In genomic region chrX:56564921-56565861, GRCh38 we compare ENCODE assay signal across 8 cellular contexts. TPM values are rescaled to one million over a fixed set of nuclear protein-coding genes. Genes with fewer than 3 reads are reported as not detected.
DNase-seq lines count a peak whose midpoint lies in the region; ATAC-seq and TF ChIP-seq lines count a peak whose summit lies in the region.

No MANE protein-coding gene starts in this region.

- no peaks in the 10 kb centered on the region for H3F3A ChIP-seq in OCI-LY1 (ENCODE audit: insufficient read depth, low read length)

- H4K20me1 ChIP-seq in OCI-LY1 (ENCODE audit: insufficient read depth, low read length): no peaks in the 10 kb centered on the region

- H3K9me3 Mint-ChIP-seq in naive B cell: no peaks in the 10 kb centered on the region

- ATAC-seq in naive B cell (ENCODE audit: low read depth in 2 of 2): no peak
- ATAC-seq in HG03571 (IDR thresholded peaks at IDR 0.05; ENCODE audit: unreplicated experiment): no peak

- peaks cover 12% of the 10 kb centered on the region for H3K36me3 ChIP-seq in OCI-LY1 (ENCODE audit: insufficient read depth, low read length)
- no peaks in the 10 kb centered on the region for H3K36me3 ChIP-seq in urinary bladder (ENCODE audit: insufficient read depth)

- no peaks in the 10 kb centered on the region for H3K36me3 Mint-ChIP-seq in naive B cell

- H3K27me3 ChIP-seq in OCI-LY1 (ENCODE audit: insufficient read depth, low read length): no peaks in the 10 kb centered on the region

- H3K9me3 ChIP-seq in OCI-LY1 (ENCODE audit: low read length): no peaks in the 10 kb centered on the region

- 4% methylated on average over 20 of the region's 20 CpGs for WGBS in urinary bladder

- H3K79me2 ChIP-seq in OCI-LY1 (ENCODE audit: insufficient read depth, low read length): peaks cover 47% of the 10 kb centered on the region

- peaks cover 15 to 39% (median 17%) of the 10 kb centered on the region in 3 donors for H3K4me1 Mint-ChIP-seq in naive B cell

- DNase-seq in DMS53 (lab: John Stamatoyannopoulos, UW): peak; percentile 48
- no peak for DNase-seq in DMS53 treated with DMSO at 0.1 percent for 48 hours (lab: John Stamatoyannopoulos, UW; ENCODE audit: unreplicated experiment)
- no peak for DNase-seq in coronary artery (ENCODE audit: low spot score)
- DNase-seq in naive B cell: no peak
- DNase-seq in NCI-H524 treated with DMSO at 0.1 percent for 48 hours (lab: John Stamatoyannopoulos, UW): no peak

- H3K4me3 Mint-ChIP-seq in naive B cell: peak overlapping the region; percentile 81 to 99 (median 92)

- H3K9ac ChIP-seq in OCI-LY1 (ENCODE audit: low read length): peak overlapping the region; percentile 89; the same call in 1 of the 2 replicates

- no peak overlapping the region for H3K27ac ChIP-seq in OCI-LY1 (ENCODE audit: low read depth, low read length, poor library complexity, severe bottlenecking)
- H3K27ac ChIP-seq in coronary artery: peak overlapping the region; percentile 81 to 97
- no peak overlapping the region for H3K27ac ChIP-seq in urinary bladder (ENCODE audit: low read depth)

- no peak overlapping the region for H2AFZ ChIP-seq in OCI-LY1 (ENCODE audit: low read length)

- peak overlapping the region; percentile 83 to 98 (median 94) for H3K27ac Mint-ChIP-seq in naive B cell

- no peaks in the 10 kb centered on the region for H3K27me3 Mint-ChIP-seq in naive B cell

- no peaks in the 10 kb centered on the region for H3K9me2 ChIP-seq in OCI-LY1 (ENCODE audit: low read depth, low read length)

- H3K4me3 ChIP-seq in OCI-LY1 (ENCODE audit: low read depth, low read length, poor library complexity, severe bottlenecking) (peak overlapping the region; percentile 73), coronary artery (peak overlapping the region; percentile 85), urinary bladder (ENCODE audit: low read depth, low read length) (peak overlapping the region; percentile 79)

- no peak for TF ChIP-seq CTCF in OCI-LY1 (IDR thresholded peaks at IDR 0.05; ENCODE audit: low read length)
- TF ChIP-seq CTCF in coronary artery (IDR thresholded peaks at IDR 0.05): no peak

- H3K4me1 ChIP-seq in OCI-LY1 (ENCODE audit: insufficient read depth, low read length, severe bottlenecking): peaks cover 44% of the 10 kb centered on the region
- H3K4me1 ChIP-seq in urinary bladder (ENCODE audit: insufficient read depth): no peaks in the 10 kb centered on the region

- H3K4me2 ChIP-seq in OCI-LY1 (ENCODE audit: low read length): peak overlapping the region; percentile 76

RNA-seq across cellular contexts. Expression of gene UBQLN2, which starts 1.8 kb away (rescaled TPM):
- polyA plus RNA-seq in naive B cell (ENCODE audit: low read depth in 6 of 6) (10 to 100 TPM; 26.3 to 44.2 (median 29.2) TPM), urinary bladder (28.5 TPM)
- 24.5 TPM for total RNA-seq in urinary bladder

Comparison
In these comparisons a context has a peak if more than half of its experiments do, and no peak if none do; other contexts are left out.
1. H3K27ac ChIP-seq: peak in coronary artery (2 of 2); none in OCI-LY1 (single experiment) and urinary bladder (single experiment).
2. Peak in every context shown above with its lines, with median percentiles within 50 percentile points of each other: H3K4me3 ChIP-seq.